Comparison of ENCODE assay signal across 35 cellular contexts in the genomic region with DNA sequence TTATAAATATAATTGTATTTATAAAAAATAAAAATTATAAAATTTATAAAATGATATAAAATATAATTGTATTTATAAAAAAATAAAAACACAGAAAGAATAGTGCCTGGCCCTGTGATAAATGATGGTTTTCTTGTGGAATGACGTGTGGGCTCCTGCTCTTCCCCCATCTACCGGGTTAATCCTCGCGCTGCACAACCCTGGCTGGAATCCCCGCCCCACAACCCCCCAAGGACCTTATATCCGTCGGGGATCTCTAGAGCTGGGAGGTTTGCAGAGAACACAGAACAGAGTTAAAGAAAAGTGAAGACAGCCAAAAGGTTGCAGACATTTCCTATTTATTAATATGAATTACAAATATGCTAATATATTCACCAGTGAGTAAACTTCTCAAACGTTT.
"Had no signal": no experiment of that assay in that cellular context is flagged by ENCODE, and none has a peak within 500 bp of the region (broad histone marks: within the 10 kb centered on the region; RNA-seq: fewer than 3 reads in every experiment).

No MANE protein-coding gene starts in this region.

- H3K4me3 ChIP-seq: adrenal gland, body of pancreas, breast epithelium had no signal

- H3K27ac Mint-ChIP-seq: activated B cell treated with CpG ODN at 0.5 μM for 24 hours; activated CD4-positive, alpha-beta memory T cell treated with anti-CD3 and anti-CD28 coated beads for 36 hours; activated CD4-positive, alpha-beta T cell treated with anti-CD3 and anti-CD28 coated beads, Interleukin-2, amount 10 ng/mL, durations not matched to agents 24 days and 14 days; activated CD8-positive, alpha-beta T cell treated with anti-CD3 and anti-CD28 coated beads for 36 hours; activated naive CD4-positive, alpha-beta T cell treated with anti-CD3 and anti-CD28 coated beads for 36 hours; activated naive CD4-positive, alpha-beta T cell treated with anti-CD3 and anti-CD28 coated beads, Interleukin-2, amount 50 U/mL, for 72 hours; activated naive CD8-positive, alpha-beta T cell treated with anti-CD3 and anti-CD28 coated beads for 36 hours; activated T-cell treated with anti-CD3 and anti-CD28 coated beads, Interleukin-2, amount 50 U/mL, for 72 hours; activated T-helper 1 cell treated with anti-CD3 and anti-CD28 coated beads, Interleukin-12 subunit alpha, Interleukin-12 subunit beta, Interleukin-2, Interleukin-4 antibody, amounts not matched to agents 30 ng/mL and 10 ng/mL and 1 ng/mL, durations not matched to agents 14 hours and 24 hours and 36 hours; activated T-helper 17 cell treated with anti-CD3 and anti-CD28 coated beads, Interleukin-2, amount 50 U/mL, for 72 hours; T-helper 1 cell treated with Interleukin-12 subunit alpha and Interleukin-12 subunit beta and Interleukin-4 antibody, amounts not matched to agents 30 μg/mL and 1 μg/mL, for 36 hours; T-helper 2 cell treated with Interferon-gamma antibody and Interleukin-4, amounts not matched to agents 5 μg/mL and 100 μg/mL, for 36 hours had no signal

- H3K36me3 ChIP-seq: adrenal gland, breast epithelium had no signal

- H3K36me3 Mint-ChIP-seq: activated CD4-positive, alpha-beta memory T cell treated with anti-CD3 and anti-CD28 coated beads for 36 hours; activated naive CD8-positive, alpha-beta T cell treated with anti-CD3 and anti-CD28 coated beads for 36 hours had no signal

- DNase-seq: activated B cell treated with CpG ODN at 0.5 μM for 24 hours; activated CD4-positive, alpha-beta memory T cell treated with anti-CD3 and anti-CD28 coated beads for 36 hours; activated CD4-positive, alpha-beta T cell treated with anti-CD3 and anti-CD28 coated beads for 4 hours; activated CD4-positive, alpha-beta T cell treated with anti-CD3 and anti-CD28 coated beads, Interleukin-2, amount 10 ng/mL, durations not matched to agents 24 days and 14 days; activated CD4-positive, alpha-beta T cell treated with anti-CD3 and anti-CD28 coated beads, Interleukin-2, amount 50 U/mL, for 1 hour; activated CD4-positive, alpha-beta T cell treated with anti-CD3 and anti-CD28 coated beads, Interleukin-2, amount 50 U/mL, for 4 hours; activated CD4-positive, CD25-positive, alpha-beta regulatory T cell treated with anti-CD3 and anti-CD28 coated beads, Interleukin-2, amount 50 U/mL, for 72 hours; activated CD8-positive, alpha-beta memory T cell treated with anti-CD3 and anti-CD28 coated beads, Interleukin-2, amount 50 U/mL, for 4 hours; activated CD8-positive, alpha-beta T cell treated with anti-CD3 and anti-CD28 coated beads for 36 hours; activated effector memory CD4-positive, alpha-beta T cell treated with anti-CD3 and anti-CD28 coated beads, Interleukin-2, amount 50 U/mL, for 16 hours; activated gamma-delta T cell treated with Interleukin-2 at 50 U/mL for 16 hours; activated naive CD4-positive, alpha-beta T cell; activated naive CD4-positive, alpha-beta T cell treated with anti-CD3 and anti-CD28 coated beads for 36 hours; activated naive CD4-positive, alpha-beta T cell treated with anti-CD3 and anti-CD28 coated beads, Interleukin-2, amount 50 U/mL, for 16 hours; activated naive CD8-positive, alpha-beta T cell treated with anti-CD3 and anti-CD28 coated beads for 36 hours; activated T-cell treated with anti-CD3 and anti-CD28 coated beads for 4 hours; activated T-cell treated with anti-CD3 and anti-CD28 coated beads, Interleukin-2, amount 50 U/mL, for 1 hour; activated T-cell treated with anti-CD3 and anti-CD28 coated beads, Interleukin-2, amount 50 U/mL, for 4 hours; activated T-cell treated with anti-CD3 and anti-CD28 coated beads, Interleukin-2, amount 50 U/mL, for 72 hours; adrenal gland; amniotic stem cell; aorta; body of pancreas; brain microvascular endothelial cell; central memory CD4-positive, alpha-beta T cell; T-helper 1 cell; T-helper 2 cell; T-helper 9 cell had no signal

- H3K9me3 Mint-ChIP-seq: activated CD4-positive, alpha-beta T cell treated with anti-CD3 and anti-CD28 coated beads, Interleukin-2, amount 10 ng/mL, durations not matched to agents 24 days and 14 days; activated CD8-positive, alpha-beta T cell treated with anti-CD3 and anti-CD28 coated beads for 36 hours; activated naive CD4-positive, alpha-beta T cell treated with anti-CD3 and anti-CD28 coated beads for 36 hours; activated naive CD8-positive, alpha-beta T cell treated with anti-CD3 and anti-CD28 coated beads for 36 hours; activated T-cell treated with anti-CD3 and anti-CD28 coated beads, Interleukin-2, amount 50 U/mL, for 4 hours had no signal

- H3K27me3 ChIP-seq: adrenal gland, body of pancreas, brain microvascular endothelial cell, breast epithelium had no signal

- H3K4me1 Mint-ChIP-seq: activated B cell treated with CpG ODN at 0.5 μM for 24 hours; activated CD4-positive, alpha-beta T cell treated with anti-CD3 and anti-CD28 coated beads, Interleukin-2, amount 10 ng/mL, durations not matched to agents 24 days and 14 days; activated naive CD8-positive, alpha-beta T cell treated with anti-CD3 and anti-CD28 coated beads for 36 hours; activated T-helper 17 cell treated with anti-CD3 and anti-CD28 coated beads, Interleukin-2, amount 50 U/mL, for 72 hours had no signal

- H3K4me3 Mint-ChIP-seq: activated B cell treated with CpG ODN at 0.5 μM for 24 hours; activated CD4-positive, alpha-beta memory T cell treated with anti-CD3 and anti-CD28 coated beads for 36 hours; activated CD4-positive, alpha-beta T cell treated with anti-CD3 and anti-CD28 coated beads, Interleukin-2, amount 10 ng/mL, durations not matched to agents 24 days and 14 days; activated CD8-positive, alpha-beta T cell treated with anti-CD3 and anti-CD28 coated beads for 36 hours; activated naive CD4-positive, alpha-beta T cell treated with anti-CD3 and anti-CD28 coated beads for 36 hours; activated naive CD8-positive, alpha-beta T cell treated with anti-CD3 and anti-CD28 coated beads for 36 hours; activated T-cell treated with anti-CD3 and anti-CD28 coated beads, Interleukin-2, amount 50 U/mL, for 4 hours; activated T-cell treated with anti-CD3 and anti-CD28 coated beads, Interleukin-2, amount 50 U/mL, for 72 hours; activated T-helper 1 cell treated with anti-CD3 and anti-CD28 coated beads, Interleukin-12 subunit alpha, Interleukin-12 subunit beta, Interleukin-2, Interleukin-4 antibody, amounts not matched to agents 30 ng/mL and 10 ng/mL and 1 ng/mL, durations not matched to agents 14 hours and 24 hours and 36 hours; activated T-helper 17 cell treated with anti-CD3 and anti-CD28 coated beads, Interleukin-2, amount 50 U/mL, for 72 hours; T-helper 1 cell treated with Interleukin-12 subunit alpha and Interleukin-12 subunit beta and Interleukin-4 antibody, amounts not matched to agents 30 μg/mL and 1 μg/mL, for 36 hours; T-helper 2 cell treated with Interferon-gamma antibody and Interleukin-4, amounts not matched to agents 5 μg/mL and 100 μg/mL, for 36 hours had no signal

- H3K9me3 ChIP-seq: adrenal gland, body of pancreas had no signal

- H3K27ac ChIP-seq: adrenal gland, body of pancreas, brain microvascular endothelial cell, breast epithelium, VCaP had no signal

- ATAC-seq: activated CD8-positive, alpha-beta T cell treated with anti-CD3 and anti-CD28 coated beads for 36 hours; activated naive CD4-positive, alpha-beta T cell treated with anti-CD3 and anti-CD28 coated beads, Interleukin-2, amount 50 U/mL, for 72 hours; activated T-cell treated with anti-CD3 and anti-CD28 coated beads, Interleukin-2, amount 50 U/mL, for 4 hours; activated T-cell treated with anti-CD3 and anti-CD28 coated beads, Interleukin-2, amount 50 U/mL, for 72 hours; activated T-helper 17 cell treated with anti-CD3 and anti-CD28 coated beads, Interleukin-2, amount 50 U/mL, for 72 hours; body of pancreas had no signal

- H3K27me3 Mint-ChIP-seq: activated B cell treated with CpG ODN at 0.5 μM for 24 hours; activated CD4-positive, alpha-beta T cell treated with anti-CD3 and anti-CD28 coated beads, Interleukin-2, amount 10 ng/mL, durations not matched to agents 24 days and 14 days; activated CD8-positive, alpha-beta T cell treated with anti-CD3 and anti-CD28 coated beads for 36 hours; activated naive CD8-positive, alpha-beta T cell treated with anti-CD3 and anti-CD28 coated beads for 36 hours had no signal
